ENCODE assay signal across 9 cellular contexts in genomic region chr9:70261131-70261870, GRCh38. TPM values are rescaled to one million over a fixed set of nuclear protein-coding genes. Genes with fewer than 3 reads are reported as not detected.
DNase-seq lines count a peak whose midpoint lies in the region; ATAC-seq and TF ChIP-seq lines count a peak whose summit lies in the region.
"Had no signal": no experiment of that assay in that cellular context is flagged by ENCODE, and none has a peak within 500 bp of the region (broad histone marks: within the 10 kb centered on the region; RNA-seq: fewer than 3 reads in every experiment).

No MANE protein-coding gene starts in this region.

- H3K4me1 ChIP-seq in left ventricle myocardium inferior (peaks cover 82% of the 10 kb centered on the region), heart right ventricle (peaks cover 0 to 67% (median 60%) of the 10 kb centered on the region in 9 donors), hepatocyte (ENCODE audit: insufficient read depth) (peaks cover 40% of the 10 kb centered on the region)

- intact Hi-C loops in left ventricle myocardium inferior (cut with micrococcal nuclease) (no loop called here), heart right ventricle (cut with DNase I) (loop anchor here in 2 of 10 donors (5.0 to 10.0 kb wide), 3 partner anchors 64 to 341 kb away; partner anchors contain the start of gene KLF9 (in 1 of the 2))
- intact Hi-C loops in activated T-helper 2 cell treated with anti-CD3 and anti-CD28 coated beads, Interferon-gamma antibody, Interleukin-2, Interleukin-4, amounts not matched to agents 10 μg/mL and 5 μg/mL and 100 μg/mL, durations not matched to agents 14 hours and 24 hours and 36 hours (cut with micrococcal nuclease), result loop anchor here (5.0 kb wide), 1 partner anchor 36 kb away; no protein-coding TSS in a partner anchor

- H3K4me3 ChIP-seq in left ventricle myocardium inferior (peak overlapping the region; percentile 84), heart right ventricle (peak overlapping the region in 1 of 10 donors; percentile 82), hepatocyte (no peak overlapping the region)

- peaks cover 37% of the 10 kb centered on the region for H4K20me1 ChIP-seq in hepatocyte (ENCODE audit: insufficient read depth, poor library complexity, severe bottlenecking)

- peaks cover 58% of the 10 kb centered on the region for H3K36me3 Mint-ChIP-seq in activated T-helper 2 cell treated with anti-CD3 and anti-CD28 coated beads, Interferon-gamma antibody, Interleukin-2, Interleukin-4, amounts not matched to agents 10 μg/mL and 5 μg/mL and 100 μg/mL, durations not matched to agents 14 hours and 24 hours and 36 hours (ENCODE audit: low read depth)
- peaks cover 46% of the 10 kb centered on the region for H3K36me3 Mint-ChIP-seq in type B pancreatic cell

- peaks cover 51% of the 10 kb centered on the region for H3K4me1 Mint-ChIP-seq in activated T-helper 2 cell treated with anti-CD3 and anti-CD28 coated beads, Interferon-gamma antibody, Interleukin-2, Interleukin-4, amounts not matched to agents 10 μg/mL and 5 μg/mL and 100 μg/mL, durations not matched to agents 14 hours and 24 hours and 36 hours (ENCODE audit: low read depth)
- H3K4me1 Mint-ChIP-seq in type B pancreatic cell (ENCODE audit: unreplicated experiment), result peaks cover 44% of the 10 kb centered on the region

- DNase-seq in left ventricle myocardium inferior (no peak), heart right ventricle (no peak), hepatocyte (ENCODE audit: low spot score) (no peak), type B pancreatic cell (ENCODE audit: extremely low spot score, unreplicated experiment) (no peak), NCI-H2171 treated with DMSO at 0.1 percent for 48 hours (lab: John Stamatoyannopoulos, UW) (no peak), activated gamma-delta T cell (lab: John Stamatoyannopoulos, UW) (no peak)
- no peak for DNase-seq in activated T-helper 2 cell treated with anti-CD3 and anti-CD28 coated beads, Interferon-gamma antibody, Interleukin-2, Interleukin-4, amounts not matched to agents 10 μg/mL and 5 μg/mL and 100 μg/mL, durations not matched to agents 14 hours and 24 hours and 36 hours (ENCODE audit: low spot score)
- DNase-seq: SIG-M5 had no signal

- H3K4me3 Mint-ChIP-seq in activated T-helper 2 cell treated with anti-CD3 and anti-CD28 coated beads, Interferon-gamma antibody, Interleukin-2, Interleukin-4, amounts not matched to agents 10 μg/mL and 5 μg/mL and 100 μg/mL, durations not matched to agents 14 hours and 24 hours and 36 hours (ENCODE audit: low read depth), result peak overlapping the region; percentile 87
- peak overlapping the region; percentile 95 for H3K4me3 Mint-ChIP-seq in type B pancreatic cell

- no peaks in the 10 kb centered on the region for H3K9me3 Mint-ChIP-seq in activated T-helper 2 cell treated with anti-CD3 and anti-CD28 coated beads, Interferon-gamma antibody, Interleukin-2, Interleukin-4, amounts not matched to agents 10 μg/mL and 5 μg/mL and 100 μg/mL, durations not matched to agents 14 hours and 24 hours and 36 hours
- peaks cover 5% of the 10 kb centered on the region for H3K9me3 Mint-ChIP-seq in type B pancreatic cell

- peaks cover 30% of the 10 kb centered on the region for H3K36me3 ChIP-seq in left ventricle myocardium inferior
- H3K36me3 ChIP-seq in heart right ventricle, result peaks cover 0 to 51% (median 19%) of the 10 kb centered on the region in 9 donors
- no peaks in the 10 kb centered on the region for H3K36me3 ChIP-seq in hepatocyte (replicated peaks; ENCODE audit: insufficient read depth, low read depth)

- H3K27me3 Mint-ChIP-seq in activated T-helper 2 cell treated with anti-CD3 and anti-CD28 coated beads, Interferon-gamma antibody, Interleukin-2, Interleukin-4, amounts not matched to agents 10 μg/mL and 5 μg/mL and 100 μg/mL, durations not matched to agents 14 hours and 24 hours and 36 hours (ENCODE audit: low read depth), result peaks cover 3% of the 10 kb centered on the region
- H3K27me3 Mint-ChIP-seq in type B pancreatic cell, result no peaks in the 10 kb centered on the region

- no peak overlapping the region for H2AFZ ChIP-seq in hepatocyte

- H3K9me3 ChIP-seq in left ventricle myocardium inferior (replicated peaks), result no peaks in the 10 kb centered on the region
- H3K9me3 ChIP-seq in heart right ventricle, result no peaks in the 10 kb centered on the region
- no peaks in the 10 kb centered on the region for H3K9me3 ChIP-seq in hepatocyte (ENCODE audit: low read depth)

- H3K27ac Mint-ChIP-seq in activated T-helper 2 cell treated with anti-CD3 and anti-CD28 coated beads, Interferon-gamma antibody, Interleukin-2, Interleukin-4, amounts not matched to agents 10 μg/mL and 5 μg/mL and 100 μg/mL, durations not matched to agents 14 hours and 24 hours and 36 hours, result peak overlapping the region; percentile 5
- peak overlapping the region; percentile 99 for H3K27ac Mint-ChIP-seq in type B pancreatic cell

- ATAC-seq in heart right ventricle (no peak), HG02610 (IDR thresholded peaks at IDR 0.05; ENCODE audit: unreplicated experiment) (no peak)

- peak overlapping the region; percentile 75 for H3K4me2 ChIP-seq in hepatocyte

- H3K27ac ChIP-seq in left ventricle myocardium inferior (replicated peaks) (peak overlapping the region; percentile 7), heart right ventricle (peak overlapping the region in 2 of 10 donors; percentile 2 to 22), hepatocyte (peak overlapping the region; percentile 96)

- no peaks in the 10 kb centered on the region for H3K9me2 ChIP-seq in hepatocyte (replicated peaks; ENCODE audit: insufficient read depth)

- TF ChIP-seq CTCF in left ventricle myocardium inferior (IDR thresholded peaks at IDR 0.05; ENCODE audit: borderline replicate concordance), result no peak
- no peak for TF ChIP-seq CTCF in heart right ventricle (IDR thresholded peaks at IDR 0.05)
- no peak for TF ChIP-seq CTCF in hepatocyte (IDR thresholded peaks at IDR 0.05; ENCODE audit: poor library complexity)
- no peak for TF ChIP-seq CTCF in type B pancreatic cell (conservative IDR thresholded peaks at IDR 0.05)

- H3K79me2 ChIP-seq in hepatocyte, result peaks cover 85% of the 10 kb centered on the region

- WGBS in heart right ventricle, 2 donors, result 58 to 67% methylated on average over 4 of the region's 4 CpGs
- WGBS in hepatocyte (ENCODE audit: low lambda C conversion rate, missing lambda C conversion rate), result 70% methylated on average over 4 of the region's 4 CpGs

- H3K27me3 ChIP-seq in left ventricle myocardium inferior (ENCODE audit: low read depth), result no peaks in the 10 kb centered on the region
- no peaks in the 10 kb centered on the region for H3K27me3 ChIP-seq in heart right ventricle
- no peaks in the 10 kb centered on the region for H3K27me3 ChIP-seq in hepatocyte

RNA-seq across cellular contexts. Expression of gene SMC5, which starts 2.5 kb away (rescaled TPM):
- total RNA-seq in left ventricle myocardium inferior (11.0 TPM), heart right ventricle (10 to 100 TPM in 8 of 10 donors, 1 to 10 TPM in 2; 9.3 to 16.4 (median 13.7) TPM), hepatocyte (30.7 and 31.9 TPM in 2 replicates), type B pancreatic cell (ENCODE audit: low replicate concordance) (33.9 and 40.3 TPM in 2 replicates)
- polyA plus RNA-seq in heart right ventricle (10 to 100 TPM in 1 of 2 donors, 1 to 10 TPM in 1; 6.9 to 11.0 TPM), hepatocyte (14.5 and 14.9 TPM in 2 replicates)
- 45.3 and 51.0 TPM in 2 replicates for total RNA-seq in activated T-helper 2 cell treated with anti-CD3 and anti-CD28 coated beads, Interferon-gamma antibody, Interleukin-2, Interleukin-4, amounts not matched to agents 10 μg/mL and 5 μg/mL and 100 μg/mL, durations not matched to agents 14 hours and 24 hours and 36 hours
